ENCODE assay signal across 19 cellular contexts in the genomic region with DNA sequence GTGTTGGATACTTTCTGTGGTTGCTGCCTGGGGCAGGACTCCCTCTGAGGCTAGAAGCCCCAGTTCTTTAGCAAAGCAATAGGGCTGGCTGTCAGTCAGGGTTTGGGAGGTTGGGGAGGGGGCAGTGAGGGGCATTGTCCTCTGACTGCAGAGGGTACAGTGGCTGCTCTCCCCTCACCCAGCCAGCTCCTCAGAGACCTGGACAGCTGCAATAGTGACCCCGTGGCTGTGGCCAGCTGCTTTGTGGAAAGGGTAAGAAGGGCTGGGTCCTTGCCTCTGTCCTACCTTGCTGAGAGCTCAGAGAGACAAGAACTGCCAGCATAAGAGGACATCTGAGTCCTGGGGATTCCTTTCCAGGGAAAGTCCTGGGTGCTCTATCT. TPM values are rescaled to one million over a fixed set of nuclear protein-coding genes. Genes with fewer than 3 reads are reported as not detected.
DNase-seq lines count a peak whose midpoint lies in the region; ATAC-seq and TF ChIP-seq lines count a peak whose summit lies in the region.
"Had no signal": no experiment of that assay in that cellular context is flagged by ENCODE, and none has a peak within 500 bp of the region (broad histone marks: within the 10 kb centered on the region; RNA-seq: fewer than 3 reads in every experiment).

No MANE protein-coding gene starts in this region.

- no peak overlapping the region for H3K4me3 Mint-ChIP-seq in activated CD4-positive, alpha-beta T cell treated with anti-CD3 and anti-CD28 coated beads, Interleukin-2, amount 10 ng/mL, durations not matched to agents 7 days and 5 days
- H3K4me3 Mint-ChIP-seq in WTC11 = no peak overlapping the region
- no peak overlapping the region for H3K4me3 Mint-ChIP-seq in stimulated activated effector memory CD8-positive, alpha-beta T cell treated with anti-CD3 and anti-CD28 coated beads, Interleukin-12 subunit alpha, Interleukin-12 subunit beta, amount 100 ng/mL, for 72 hours
- no peak overlapping the region for H3K4me3 Mint-ChIP-seq in stimulated activated naive B cell treated with anti-CD40 and anti-IgM and Interleukin-4, amounts not matched to agents 10 μg/mL and 1 μg/mL and 100 μg/mL, for 72 hours
- H3K4me3 Mint-ChIP-seq: activated CD8-positive, alpha-beta memory T cell treated with anti-CD3 and anti-CD28 coated beads, Interleukin-2, amount 10 ng/mL, durations not matched to agents 7 days and 5 days had no signal

- POLR2A ChIA-PET in activated CD4-positive, alpha-beta T cell treated with anti-CD3 and anti-CD28 coated beads, Interleukin-2, amount 10 ng/mL, durations not matched to agents 7 days and 5 days (lab: Charles Lee) = no interaction called here
- POLR2A ChIA-PET in WTC11 (lab: Charles Lee) = no interaction called here

- ATAC-seq in WTC11 = no peak
- no peak for ATAC-seq in stimulated activated effector memory CD8-positive, alpha-beta T cell treated with anti-CD3 and anti-CD28 coated beads, Interleukin-12 subunit alpha, Interleukin-12 subunit beta, amount 100 ng/mL, for 72 hours
- ATAC-seq in stimulated activated naive B cell treated with anti-CD40 and anti-IgM and Interleukin-4, amounts not matched to agents 10 μg/mL and 1 μg/mL and 100 μg/mL, for 72 hours (replicated peaks) = no peak
- ATAC-seq: naive thymus-derived CD4-positive, alpha-beta T cell had no signal

- peak overlapping the region; percentile 84 for H3K27ac Mint-ChIP-seq in activated CD4-positive, alpha-beta T cell treated with anti-CD3 and anti-CD28 coated beads, Interleukin-2, amount 10 ng/mL, durations not matched to agents 7 days and 5 days
- peak overlapping the region; percentile 47 for H3K27ac Mint-ChIP-seq in WTC11
- H3K27ac Mint-ChIP-seq in stimulated activated effector memory CD8-positive, alpha-beta T cell treated with anti-CD3 and anti-CD28 coated beads, Interleukin-12 subunit alpha, Interleukin-12 subunit beta, amount 100 ng/mL, for 72 hours = peak overlapping the region; percentile 92
- H3K27ac Mint-ChIP-seq in stimulated activated naive B cell treated with anti-CD40 and anti-IgM and Interleukin-4, amounts not matched to agents 10 μg/mL and 1 μg/mL and 100 μg/mL, for 72 hours = no peak overlapping the region
- H3K27ac Mint-ChIP-seq: naive thymus-derived CD4-positive, alpha-beta T cell had no signal

- no peak for TF ChIP-seq CTCF in WTC11 (IDR thresholded peaks at IDR 0.05)

- DNase-seq in activated CD4-positive, alpha-beta T cell treated with anti-CD3 and anti-CD28 coated beads, Interleukin-2, amount 10 ng/mL, durations not matched to agents 7 days and 5 days = no peak
- no peak for DNase-seq in activated CD4-positive, alpha-beta T cell treated with anti-CD3 and anti-CD28 coated beads for 1 hour
- no peak for DNase-seq in WTC11 (ENCODE audit: low spot score)
- DNase-seq in islet precursor cell = peak; percentile 35
- DNase-seq in stimulated activated effector memory CD8-positive, alpha-beta T cell treated with anti-CD3 and anti-CD28 coated beads, Interleukin-12 subunit alpha, Interleukin-12 subunit beta, amount 100 ng/mL, for 72 hours (ENCODE audit: low spot score in 2 of 2) = no peak
- DNase-seq in NCI-H2196 treated with DMSO at 0.1 percent for 48 hours (lab: John Stamatoyannopoulos, UW; ENCODE audit: unreplicated experiment) = no peak
- no peak for DNase-seq in KG1 (lab: John Stamatoyannopoulos, UW)
- no peak for DNase-seq in stimulated activated naive B cell treated with anti-CD40 and anti-IgM and Interleukin-4, amounts not matched to agents 10 μg/mL and 1 μg/mL and 100 μg/mL, for 72 hours
- DNase-seq: activated CD8-positive, alpha-beta memory T cell treated with anti-CD3 and anti-CD28 coated beads, Interleukin-2, amount 10 ng/mL, durations not matched to agents 7 days and 5 days; cerebellar nuclear complex; DMS 273 treated with DMSO at 0.1 percent for 48 hours; GF-D8; GOT3; naive thymus-derived CD4-positive, alpha-beta T cell; NCI-H526; SIG-M5; stimulated activated CD4-positive, alpha-beta T cell treated with anti-CD3 and anti-CD28 coated beads, Interleukin-2, amount 100 ng/mL, for 48 hours; stomach; WERI-Rb-1 had no signal

- peaks cover 61% of the 10 kb centered on the region for H3K4me1 Mint-ChIP-seq in activated CD4-positive, alpha-beta T cell treated with anti-CD3 and anti-CD28 coated beads, Interleukin-2, amount 10 ng/mL, durations not matched to agents 7 days and 5 days
- peaks cover 26% of the 10 kb centered on the region for H3K4me1 Mint-ChIP-seq in WTC11
- H3K4me1 Mint-ChIP-seq in stimulated activated effector memory CD8-positive, alpha-beta T cell treated with anti-CD3 and anti-CD28 coated beads, Interleukin-12 subunit alpha, Interleukin-12 subunit beta, amount 100 ng/mL, for 72 hours = peaks cover 74% of the 10 kb centered on the region
- no peaks in the 10 kb centered on the region for H3K4me1 Mint-ChIP-seq in stimulated activated naive B cell treated with anti-CD40 and anti-IgM and Interleukin-4, amounts not matched to agents 10 μg/mL and 1 μg/mL and 100 μg/mL, for 72 hours

- CTCF ChIA-PET in activated CD4-positive, alpha-beta T cell treated with anti-CD3 and anti-CD28 coated beads, Interleukin-2, amount 10 ng/mL, durations not matched to agents 7 days and 5 days (lab: Charles Lee) = interaction anchor here (0.6 kb wide), 1 partner anchor 278 kb away, joined by 3 read pairs; no protein-coding TSS in a partner anchor
- CTCF ChIA-PET in WTC11 (lab: Charles Lee) = interaction anchor here (0.8 kb wide), 1 partner anchor 18 kb away, joined by 4 read pairs; no protein-coding TSS in a partner anchor

- H3K36me3 Mint-ChIP-seq in activated CD4-positive, alpha-beta T cell treated with anti-CD3 and anti-CD28 coated beads, Interleukin-2, amount 10 ng/mL, durations not matched to agents 7 days and 5 days (ENCODE audit: low read depth) = peaks cover 22% of the 10 kb centered on the region
- H3K36me3 Mint-ChIP-seq in WTC11 = peaks cover 48% of the 10 kb centered on the region
- H3K36me3 Mint-ChIP-seq in stimulated activated effector memory CD8-positive, alpha-beta T cell treated with anti-CD3 and anti-CD28 coated beads, Interleukin-12 subunit alpha, Interleukin-12 subunit beta, amount 100 ng/mL, for 72 hours = peaks cover 19% of the 10 kb centered on the region
- H3K36me3 Mint-ChIP-seq in stimulated activated naive B cell treated with anti-CD40 and anti-IgM and Interleukin-4, amounts not matched to agents 10 μg/mL and 1 μg/mL and 100 μg/mL, for 72 hours = no peaks in the 10 kb centered on the region

- no peaks in the 10 kb centered on the region for H3K9me3 Mint-ChIP-seq in activated CD4-positive, alpha-beta T cell treated with anti-CD3 and anti-CD28 coated beads, Interleukin-2, amount 10 ng/mL, durations not matched to agents 7 days and 5 days
- no peaks in the 10 kb centered on the region for H3K9me3 Mint-ChIP-seq in WTC11
- no peaks in the 10 kb centered on the region for H3K9me3 Mint-ChIP-seq in stimulated activated effector memory CD8-positive, alpha-beta T cell treated with anti-CD3 and anti-CD28 coated beads, Interleukin-12 subunit alpha, Interleukin-12 subunit beta, amount 100 ng/mL, for 72 hours
- no peaks in the 10 kb centered on the region for H3K9me3 Mint-ChIP-seq in stimulated activated naive B cell treated with anti-CD40 and anti-IgM and Interleukin-4, amounts not matched to agents 10 μg/mL and 1 μg/mL and 100 μg/mL, for 72 hours
- H3K9me3 Mint-ChIP-seq: naive thymus-derived CD4-positive, alpha-beta T cell had no signal

- no peaks in the 10 kb centered on the region for H3K27me3 Mint-ChIP-seq in activated CD4-positive, alpha-beta T cell treated with anti-CD3 and anti-CD28 coated beads, Interleukin-2, amount 10 ng/mL, durations not matched to agents 7 days and 5 days
- H3K27me3 Mint-ChIP-seq in WTC11 (ENCODE audit: low read depth) = no peaks in the 10 kb centered on the region
- H3K27me3 Mint-ChIP-seq in stimulated activated naive B cell treated with anti-CD40 and anti-IgM and Interleukin-4, amounts not matched to agents 10 μg/mL and 1 μg/mL and 100 μg/mL, for 72 hours = no peaks in the 10 kb centered on the region
- H3K27me3 Mint-ChIP-seq: activated CD8-positive, alpha-beta memory T cell treated with anti-CD3 and anti-CD28 coated beads, Interleukin-2, amount 10 ng/mL, durations not matched to agents 7 days and 5 days had no signal

TF ChIP-seq in WTC11, 78 proteins besides CTCF, POLR2A, EP300 and RAD21 (continues in another document):
- TF ChIP-seq NFYB (CRISPR knock-in tag; conservative IDR thresholded peaks at IDR 0.05; ENCODE audit: low read depth) (no peak), JAZF1 (CRISPR knock-in tag; IDR thresholded peaks at IDR 0.05) (no peak), ZNF138 (CRISPR knock-in tag; conservative IDR thresholded peaks at IDR 0.05) (no peak), HMGA2 (CRISPR knock-in tag; IDR thresholded peaks at IDR 0.05) (no peak), TP53 (CRISPR knock-in tag; IDR thresholded peaks at IDR 0.05) (no peak)
- TF ChIP-seq, protein P1, sequence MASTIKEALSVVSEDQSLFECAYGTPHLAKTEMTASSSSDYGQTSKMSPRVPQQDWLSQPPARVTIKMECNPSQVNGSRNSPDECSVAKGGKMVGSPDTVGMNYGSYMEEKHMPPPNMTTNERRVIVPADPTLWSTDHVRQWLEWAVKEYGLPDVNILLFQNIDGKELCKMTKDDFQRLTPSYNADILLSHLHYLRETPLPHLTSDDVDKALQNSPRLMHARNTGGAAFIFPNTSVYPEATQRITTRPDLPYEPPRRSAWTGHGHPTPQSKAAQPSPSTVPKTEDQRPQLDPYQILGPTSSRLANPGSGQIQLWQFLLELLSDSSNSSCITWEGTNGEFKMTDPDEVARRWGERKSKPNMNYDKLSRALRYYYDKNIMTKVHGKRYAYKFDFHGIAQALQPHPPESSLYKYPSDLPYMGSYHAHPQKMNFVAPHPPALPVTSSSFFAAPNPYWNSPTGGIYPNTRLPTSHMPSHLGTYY (CRISPR knock-in tag; IDR thresholded peaks at IDR 0.05) = no peak

RNA-seq across cellular contexts. Expression of a gene that starts 25.8 kb away (rescaled TPM):
- total RNA-seq in activated CD4-positive, alpha-beta T cell treated with anti-CD3 and anti-CD28 coated beads, Interleukin-2, amount 10 ng/mL, durations not matched to agents 7 days and 5 days = 10 to 100 TPM; 36.0 to 39.5 TPM
- 70.6 to 75.3 TPM (median 71.8 TPM) in 3 replicates for total RNA-seq in WTC11 (2021)
